8 cellular contexts compared by ENCODE assay signal in genomic region chr16:20805684-20806167, GRCh38. TPM values are rescaled to one million over a fixed set of nuclear protein-coding genes. Genes with fewer than 3 reads are reported as not detected.
DNase-seq lines count a peak whose midpoint lies in the region; TF ChIP-seq lines count a peak whose summit lies in the region.
"Not testable (repeated sequence)": the region's sequence is repeated elsewhere in the genome, so short reads cannot be mapped to it uniquely, and the experiment has no call there.

No MANE protein-coding gene starts in this region.

- H3K23ac ChIP-seq in neuronal stem cell (ENCODE audit: low read depth, low read length, poor library complexity): not testable (repeated sequence)

- BruUV-seq in Calu3 (replicated peaks; lab: Mats Ljungman, UMichigan): TSS peak; percentile 80

- not testable (repeated sequence) for H2BK12ac ChIP-seq in neuronal stem cell (ENCODE audit: low read length)

- H4K91ac ChIP-seq in neuronal stem cell (ENCODE audit: low read depth, low read length, poor library complexity): not testable (repeated sequence)

- H3K27ac ChIP-seq in SJCRH30 (peak overlapping the region; percentile 93), endodermal cell (ENCODE audit: low read depth, low read length) (peak overlapping the region; percentile 80), thymus (ENCODE audit: low read depth) (peak overlapping the region; percentile 72)
- not testable (repeated sequence) for H3K27ac ChIP-seq in neuronal stem cell (replicated peaks; ENCODE audit: low read length)

- H3K9ac ChIP-seq in endodermal cell (ENCODE audit: extremely low read depth, low read length, poor library complexity, severe bottlenecking): peak overlapping the region; percentile 79
- H3K9ac ChIP-seq in neuronal stem cell (ENCODE audit: low read depth, low read length, poor library complexity): peak overlapping the region; percentile 96

- H4K8ac ChIP-seq in neuronal stem cell (ENCODE audit: low read depth, low read length): peak overlapping the region; percentile 52

- H3K27ac Mint-ChIP-seq in Calu3 (ENCODE audit: unreplicated experiment) (peak overlapping the region; percentile 72), endodermal cell (peak overlapping the region; percentile 91)
- peak overlapping the region; percentile 16 for H3K27ac Mint-ChIP-seq in activated naive CD8-positive, alpha-beta T cell

- H3K36me3 Mint-ChIP-seq in Calu3 (ENCODE audit: insufficient read depth, unreplicated experiment): peaks cover 32% of the 10 kb centered on the region
- H3K36me3 Mint-ChIP-seq in activated naive CD8-positive, alpha-beta T cell; endodermal cell (ENCODE audit: low read depth): not testable (repeated sequence)

- not testable (repeated sequence) for DNase-seq in Calu3; SJCRH30; endodermal cell; kidney epithelial cell (ENCODE audit: low read depth); neuronal stem cell (ENCODE audit: low spot score)
- DNase-seq in HT-29 (ENCODE audit: low spot score): peak; percentile 61

- H2AK5ac ChIP-seq in neuronal stem cell (ENCODE audit: low read depth, low read length): not testable (repeated sequence)

- H2BK15ac ChIP-seq in neuronal stem cell (ENCODE audit: low read length): not testable (repeated sequence)

- CTCF ChIA-PET in Calu3 (lab: Charles Lee): interaction anchor here (1.4 to 1.7 kb wide), 2 partner anchors 31 to 495 kb away, joined by 3 to 11 read pairs; no protein-coding TSS in a partner anchor

- H3K9me3 Mint-ChIP-seq in Calu3 (ENCODE audit: low read depth, unreplicated experiment); activated naive CD8-positive, alpha-beta T cell (ENCODE audit: low read depth); endodermal cell: not testable (repeated sequence)

- 28 to 43% methylated on average over 9 to 12 of the region's 12 CpGs for WGBS in endodermal cell (ENCODE audit: insufficient coverage in 1 of 2, insufficient read length in 1 of 2), 2 experiments
- WGBS in neuronal stem cell (ENCODE audit: extremely low coverage in 2 of 2, insufficient read length in 2 of 2, insufficient replicate concordance in 1 of 2), 2 donors: no CpG with 5 or more reads among the region's 12 CpGs
- WGBS in thymus: 21% methylated on average over 12 of the region's 12 CpGs

- not testable (repeated sequence) for H3K79me1 ChIP-seq in neuronal stem cell (ENCODE audit: low read depth, low read length)

- not testable (repeated sequence) for H3K14ac ChIP-seq in neuronal stem cell (ENCODE audit: low read length)

- H3K4me3 ChIP-seq in SJCRH30 (peak overlapping the region; percentile 84), endodermal cell (ENCODE audit: low read length) (peak overlapping the region; percentile 96), kidney epithelial cell (ENCODE audit: low read depth, low read length) (peak overlapping the region; percentile 79), neuronal stem cell (ENCODE audit: low read length in 2 of 2) (peak overlapping the region; percentile 89 to 100), thymus (ENCODE audit: low read length) (peak overlapping the region; percentile 62)

- not testable (repeated sequence) for H3K27me3 Mint-ChIP-seq in Calu3 (ENCODE audit: unreplicated experiment); activated naive CD8-positive, alpha-beta T cell; endodermal cell (ENCODE audit: insufficient read depth)

- not testable (repeated sequence) for H3K27me3 ChIP-seq in SJCRH30; endodermal cell (ENCODE audit: control insufficient read depth, insufficient read depth, low read length, poor library complexity, severe bottlenecking); kidney epithelial cell (ENCODE audit: control insufficient read depth, insufficient read depth, low read length); neuronal stem cell (ENCODE audit: control insufficient read depth in 3 of 3, insufficient read depth in 3 of 3, low read depth in 1 of 3, low read length in 3 of 3); thymus (ENCODE audit: control insufficient read depth, insufficient read depth)

- H3K4me1 Mint-ChIP-seq in Calu3 (ENCODE audit: low read depth, unreplicated experiment): peaks cover 18% of the 10 kb centered on the region
- H3K4me1 Mint-ChIP-seq in activated naive CD8-positive, alpha-beta T cell (ENCODE audit: low read depth): peaks cover 15% of the 10 kb centered on the region
- not testable (repeated sequence) for H3K4me1 Mint-ChIP-seq in endodermal cell

- not testable (repeated sequence) for H3K9me3 ChIP-seq in SJCRH30 (replicated peaks); endodermal cell (ENCODE audit: control insufficient read depth, low read length); neuronal stem cell (replicated peaks in 1 of 2; ENCODE audit: control insufficient read depth in 2 of 2, insufficient read depth in 1 of 2, low read depth in 1 of 2, low read length in 2 of 2); thymus (ENCODE audit: control insufficient read depth)

- H2AFZ ChIP-seq in neuronal stem cell (ENCODE audit: low read length): peak overlapping the region; percentile 100

- H3K36me3 ChIP-seq in SJCRH30; endodermal cell (ENCODE audit: control insufficient read depth, insufficient read depth, low read length); kidney epithelial cell (ENCODE audit: control insufficient read depth, insufficient read depth, low read length); thymus (ENCODE audit: control insufficient read depth, insufficient read depth): not testable (repeated sequence)
- H3K36me3 ChIP-seq in neuronal stem cell (replicated peaks in 1 of 2; ENCODE audit: control insufficient read depth in 2 of 2, insufficient read depth in 2 of 2, low read length in 2 of 2): peaks cover 0 to 37% of the 10 kb centered on the region in 2 donors

- H3K4me1 ChIP-seq in SJCRH30; endodermal cell (ENCODE audit: control insufficient read depth, insufficient read depth, low read length); neuronal stem cell (ENCODE audit: control insufficient read depth in 2 of 2, insufficient read depth in 1 of 2, low read depth in 1 of 2, low read length in 2 of 2): not testable (repeated sequence)
- H3K4me1 ChIP-seq in thymus (ENCODE audit: control insufficient read depth, insufficient read depth, low read length): peaks cover 12% of the 10 kb centered on the region

- not testable (repeated sequence) for TF ChIP-seq CTCF in Calu3 (IDR thresholded peaks at IDR 0.05; ENCODE audit: unreplicated experiment); endodermal cell (conservative IDR thresholded peaks at IDR 0.05); kidney epithelial cell (IDR thresholded peaks at IDR 0.05; ENCODE audit: insufficient read depth, low read length, poor library complexity, severe bottlenecking)

- H3K4me2 ChIP-seq in neuronal stem cell (ENCODE audit: insufficient read depth, low read length, poor library complexity, severe bottlenecking): peak overlapping the region; percentile 75

- H3K4ac ChIP-seq in neuronal stem cell (ENCODE audit: low read length): not testable (repeated sequence)

- peak overlapping the region; percentile 98 for H3K18ac ChIP-seq in neuronal stem cell (ENCODE audit: low read length)

- H2BK5ac ChIP-seq in neuronal stem cell (ENCODE audit: low read length): not testable (repeated sequence)

- H3K4me3 Mint-ChIP-seq in Calu3 (ENCODE audit: low read depth, unreplicated experiment): peak overlapping the region; percentile 84
- H3K4me3 Mint-ChIP-seq in activated naive CD8-positive, alpha-beta T cell: peak overlapping the region; percentile 96
- H3K4me3 Mint-ChIP-seq in endodermal cell: peak overlapping the region; percentile 95

- intact Hi-C loops in Calu3 (cut with micrococcal nuclease; ENCODE audit: unreplicated experiment): loop anchor here (10.0 kb wide), 1 partner anchor 499 kb away; no protein-coding TSS in a partner anchor

- peak overlapping the region; percentile 44 for H2BK120ac ChIP-seq in neuronal stem cell (ENCODE audit: low read depth, low read length)

RNA-seq across cellular contexts. Expression of gene ERI2, which starts 0.5 kb away (rescaled TPM):
- total RNA-seq in Calu3 (2022) (28.7 and 32.6 TPM in 2 replicates), endodermal cell (10 to 100 TPM; 18.7 TPM), kidney epithelial cell (15.3 and 20.5 TPM in 2 replicates)
- total RNA-seq in HT-29 (2014; rRNA removed; shearing (Covaris generic)): 11.9 and 17.8 TPM in 2 replicates
- 35.7 and 38.5 TPM in 2 replicates for total RNA-seq in SJCRH30 (2014; rRNA removed; shearing (Covaris generic))
- polyA plus RNA-seq in endodermal cell (2013, experiment 1 of 2): 32.1 TPM
- polyA plus RNA-seq in endodermal cell (2013, experiment 2 of 2): 31.0 TPM
- 16.1 TPM for polyA plus RNA-seq in neuronal stem cell (2013, experiment 1 of 2)
- polyA plus RNA-seq in neuronal stem cell (2013, experiment 2 of 2): 16.7 TPM
- polyA plus RNA-seq in thymus: 12.2 TPM

RNA-seq across cellular contexts. Expression of gene REXO5, which starts 0.6 kb away (rescaled TPM):
- total RNA-seq in Calu3 (2022) (10.1 and 10.4 TPM in 2 replicates), endodermal cell (10 to 100 TPM in 1 of 2 donors, 1 to 10 TPM in 1; 4.3 to 10.2 TPM), kidney epithelial cell (0.82 and 2.7 TPM in 2 replicates)
- 5.8 and 6.5 TPM in 2 replicates for total RNA-seq in HT-29 (2014; rRNA removed; shearing (Covaris generic))
- 12.6 and 17.2 TPM in 2 replicates for total RNA-seq in SJCRH30 (2014; rRNA removed; shearing (Covaris generic))
- polyA plus RNA-seq in endodermal cell (2013, experiment 1 of 2): 9.3 TPM
- 7.8 TPM for polyA plus RNA-seq in endodermal cell (2013, experiment 2 of 2)
- polyA plus RNA-seq in neuronal stem cell (2013, experiment 1 of 2): 5.9 TPM
- 6.2 TPM for polyA plus RNA-seq in neuronal stem cell (2013, experiment 2 of 2)
- 3.7 TPM for polyA plus RNA-seq in thymus

RNA-seq across cellular contexts. Expression of gene ACSM3, which starts 41.9 kb away (rescaled TPM):
- 49.5 and 65.0 TPM in 2 replicates for total RNA-seq in Calu3 (2022)
- total RNA-seq in HT-29 (2014; rRNA removed; shearing (Covaris generic)): 15.8 and 19.2 TPM in 2 replicates
- total RNA-seq in SJCRH30 (2014; rRNA removed; shearing (Covaris generic)): 1.8 and 2.0 TPM in 2 replicates
- total RNA-seq in endodermal cell: 1 to 10 TPM; 1.6 to 1.8 TPM
- 2.1 TPM for polyA plus RNA-seq in endodermal cell (2013, experiment 1 of 2)
- 0.95 TPM for polyA plus RNA-seq in endodermal cell (2013, experiment 2 of 2)
- total RNA-seq in kidney epithelial cell: 5.9 and 14.4 TPM in 2 replicates
- 3.9 TPM for polyA plus RNA-seq in neuronal stem cell (2013, experiment 1 of 2)
- polyA plus RNA-seq in neuronal stem cell (2013, experiment 2 of 2): 3.7 TPM
- polyA plus RNA-seq in thymus: 9.9 TPM

Comparison
In these comparisons a context has a peak if more than half of its experiments do, and no peak if none do; other contexts are left out.
1. H3K27ac Mint-ChIP-seq: peak in every context shown above with its lines; median percentile 91 in endodermal cell; 72 in Calu3; 16 in activated naive CD8-positive, alpha-beta T cell.